8 cellular contexts compared by ENCODE assay signal in genomic region chr9:121299125-121299466, GRCh38. TPM values are rescaled to one million over a fixed set of nuclear protein-coding genes. Genes with fewer than 3 reads are reported as not detected.
DNase-seq lines count a peak whose midpoint lies in the region; ATAC-seq and TF ChIP-seq lines count a peak whose summit lies in the region.

No MANE protein-coding gene starts in this region.

- DNase-seq in H9 (no peak), hepatocyte (ENCODE audit: low spot score) (peak; percentile 43), A172 (ENCODE audit: low spot score) (no peak)
- no peak for DNase-seq in activated naive CD8-positive, alpha-beta T cell treated with anti-CD3 and anti-CD28 coated beads for 36 hours

- H3K4me2 ChIP-seq in H9 (ENCODE audit: insufficient read depth, insufficient read length, low read length) (peak overlapping the region; percentile 70), hepatocyte (peak overlapping the region; percentile 95)

- H3K4ac ChIP-seq in H9 (ENCODE audit: low read depth, low read length), result no peak overlapping the region

- H3K4me1 Mint-ChIP-seq in H9, result peaks cover 18 to 22% of the 10 kb centered on the region in 2 experiments
- H3K4me1 Mint-ChIP-seq in activated naive CD8-positive, alpha-beta T cell treated with anti-CD3 and anti-CD28 coated beads for 36 hours, result peaks cover 11% of the 10 kb centered on the region

- H3K56ac ChIP-seq in H9 (ENCODE audit: insufficient read length, low read depth, low read length), result no peak overlapping the region

- H3K27me3 Mint-ChIP-seq in H9 (ENCODE audit: low read depth), result peaks cover 96% of the 10 kb centered on the region
- peaks cover 15% of the 10 kb centered on the region for H3K27me3 Mint-ChIP-seq in activated naive CD8-positive, alpha-beta T cell treated with anti-CD3 and anti-CD28 coated beads for 36 hours

- H2BK12ac ChIP-seq in H9 (ENCODE audit: insufficient read length, low read depth, low read length), result no peak overlapping the region

- no peak overlapping the region for H4K8ac ChIP-seq in H9 (replicated peaks; ENCODE audit: insufficient read length, low read depth, low read length)

- H2BK120ac ChIP-seq in H9 (ENCODE audit: low read depth, low read length, poor library complexity, severe bottlenecking), result no peak overlapping the region

- H3K23ac ChIP-seq in H9 (ENCODE audit: insufficient read length, low read depth, low read length), result no peak overlapping the region

- H3K4me1 ChIP-seq in H9 (ENCODE audit: insufficient read depth, low read length) (peaks cover 6% of the 10 kb centered on the region; the same call in 1 of the 2 replicates), hepatocyte (ENCODE audit: insufficient read depth) (peaks cover 34% of the 10 kb centered on the region), skeletal muscle tissue (ENCODE audit: control insufficient read depth in 3 of 3, insufficient read depth in 3 of 3, low read length in 3 of 3) (peaks cover 82 to 90% (median 87%) of the 10 kb centered on the region in 3 donors)

- H2AFZ ChIP-seq in H9 (ENCODE audit: low read length) (no peak overlapping the region), hepatocyte (peak overlapping the region; percentile 7)

- no peak for ATAC-seq in HG03159 (IDR thresholded peaks at IDR 0.05; ENCODE audit: unreplicated experiment)
- no peak for ATAC-seq in HG03097 (IDR thresholded peaks at IDR 0.05; ENCODE audit: low FRiP score, unreplicated experiment)
- no peak for ATAC-seq in HG02840 (IDR thresholded peaks at IDR 0.05; ENCODE audit: low FRiP score, unreplicated experiment)

- no peak overlapping the region for H2BK5ac ChIP-seq in H9 (ENCODE audit: insufficient read length, low read length)

- H4K20me1 ChIP-seq in H9 (ENCODE audit: control insufficient read depth, insufficient read depth, insufficient read length) (no peaks in the 10 kb centered on the region), hepatocyte (ENCODE audit: insufficient read depth, poor library complexity, severe bottlenecking) (no peaks in the 10 kb centered on the region)

- H2AK5ac ChIP-seq in H9 (ENCODE audit: insufficient read length, low read length), result no peak overlapping the region

- no peak overlapping the region for H4K5ac ChIP-seq in H9 (ENCODE audit: insufficient read length, low read depth, low read length)

- H3K4me3 Mint-ChIP-seq in H9, result peak overlapping the region; percentile 37 to 67
- H3K4me3 Mint-ChIP-seq in activated naive CD8-positive, alpha-beta T cell treated with anti-CD3 and anti-CD28 coated beads for 36 hours, result peak overlapping the region; percentile 45

- H3T11ph ChIP-seq in H9 (ENCODE audit: low read length), result no peak overlapping the region

- peaks cover 0 to 4% (median 0%) of the 10 kb centered on the region in 3 experiments; a peak in 1 of 7 replicates for H3K36me3 Mint-ChIP-seq in H9 (ENCODE audit: insufficient read depth in 1 of 3, low read depth in 3 of 3)
- no peaks in the 10 kb centered on the region for H3K36me3 Mint-ChIP-seq in activated naive CD8-positive, alpha-beta T cell treated with anti-CD3 and anti-CD28 coated beads for 36 hours

- H3K27me3 ChIP-seq in H9 (ENCODE audit: insufficient read depth, low read length) (peaks cover 14% of the 10 kb centered on the region; the same call in 1 of the 2 replicates), hepatocyte (no peaks in the 10 kb centered on the region), skeletal muscle tissue (ENCODE audit: control insufficient read depth in 3 of 3, insufficient read depth in 3 of 3, low read length in 3 of 3) (no peaks in the 10 kb centered on the region)

- H2BK15ac ChIP-seq in H9 (ENCODE audit: low read depth, low read length), result no peak overlapping the region

- H3K9me3 ChIP-seq in H9 (ENCODE audit: control insufficient read depth, low read depth, low read length), result no peaks in the 10 kb centered on the region
- no peaks in the 10 kb centered on the region for H3K9me3 ChIP-seq in hepatocyte (ENCODE audit: low read depth)
- H3K9me3 ChIP-seq in skeletal muscle tissue (ENCODE audit: control insufficient read depth in 3 of 3, low read length in 3 of 3), result no peaks in the 10 kb centered on the region

- H3K36me3 ChIP-seq in hepatocyte (replicated peaks; ENCODE audit: insufficient read depth, low read depth), result no peaks in the 10 kb centered on the region
- peaks cover 23 to 24% (median 23%) of the 10 kb centered on the region in 3 donors for H3K36me3 ChIP-seq in skeletal muscle tissue (ENCODE audit: control insufficient read depth in 3 of 3, insufficient read depth in 3 of 3, low read length in 3 of 3)

- H4K91ac ChIP-seq in H9 (ENCODE audit: insufficient read length, low read depth, low read length), result no peak overlapping the region

- TF ChIP-seq CTCF in H9 (conservative IDR thresholded peaks at IDR 0.05), result no peak
- TF ChIP-seq CTCF in hepatocyte (IDR thresholded peaks at IDR 0.05; ENCODE audit: poor library complexity), result no peak

- no peaks in the 10 kb centered on the region for H3K9me2 ChIP-seq in hepatocyte (replicated peaks; ENCODE audit: insufficient read depth)

- H2BK20ac ChIP-seq in H9 (ENCODE audit: low read depth, low read length, poor library complexity, severe bottlenecking), result no peak overlapping the region

- no CpG with 5 or more reads among the region's 12 CpGs for WGBS in H9 (ENCODE audit: extremely low coverage, insufficient read length, low lambda C conversion rate)
- WGBS in hepatocyte (ENCODE audit: low lambda C conversion rate, missing lambda C conversion rate), result 40% methylated on average over 12 of the region's 12 CpGs

- H3K18ac ChIP-seq in H9 (ENCODE audit: insufficient read length, low read depth, low read length), result no peak overlapping the region

- H3K4me3 ChIP-seq in hepatocyte, result peak overlapping the region; percentile 24
- H3K4me3 ChIP-seq in skeletal muscle tissue (ENCODE audit: low read length in 3 of 3), result peak overlapping the region; percentile 64 to 77 (median 66)

- no peak overlapping the region for H3K14ac ChIP-seq in H9 (ENCODE audit: insufficient read depth, low read length)

- H3K79me2 ChIP-seq in H9 (ENCODE audit: insufficient read depth, low read length) (no peaks in the 10 kb centered on the region), hepatocyte (peaks cover 14% of the 10 kb centered on the region)

- no peak overlapping the region for H3K9ac ChIP-seq in H9 (ENCODE audit: extremely low read depth, insufficient read length, low read length)
- peak overlapping the region; percentile 62 to 85 (median 79) for H3K9ac ChIP-seq in skeletal muscle tissue (ENCODE audit: low read depth in 1 of 3, low read length in 3 of 3)

- no peaks in the 10 kb centered on the region; a peak in 1 of 5 replicates for H3K9me3 Mint-ChIP-seq in H9
- H3K9me3 Mint-ChIP-seq in activated naive CD8-positive, alpha-beta T cell treated with anti-CD3 and anti-CD28 coated beads for 36 hours, result no peaks in the 10 kb centered on the region

- no peaks in the 10 kb centered on the region for H3K79me1 ChIP-seq in H9 (ENCODE audit: insufficient read depth, low read depth, low read length, poor library complexity, severe bottlenecking)

- H3K23me2 ChIP-seq in H9 (ENCODE audit: insufficient read length, low read depth, low read length, poor library complexity, severe bottlenecking), result peaks cover 4% of the 10 kb centered on the region

- H3K27ac Mint-ChIP-seq in H9, result no peak overlapping the region; a peak in 1 of 7 replicates
- no peak overlapping the region for H3K27ac Mint-ChIP-seq in activated naive CD8-positive, alpha-beta T cell treated with anti-CD3 and anti-CD28 coated beads for 36 hours

- H3K27ac ChIP-seq in H9 (ENCODE audit: insufficient read length, low read depth, low read length) (no peak overlapping the region), hepatocyte (peak overlapping the region; percentile 75), skeletal muscle tissue (ENCODE audit: low read depth, low read length) (peak overlapping the region; percentile 80)

RNA-seq across cellular contexts. Expression of gene GSN, which starts 31.1 kb away (rescaled TPM):
- total RNA-seq in H9 (2021), result 12.9 and 14.9 TPM in 2 replicates
- 1 to 10 TPM; 1.7 to 1.8 TPM for total RNA-seq in activated naive CD8-positive, alpha-beta T cell treated with anti-CD3 and anti-CD28 coated beads for 36 hours
- 369 and 396 TPM in 2 replicates for total RNA-seq in hepatocyte
- 321 and 404 TPM in 2 replicates for polyA plus RNA-seq in hepatocyte
- 342 TPM for total RNA-seq in skeletal muscle tissue
- 162 and 164 TPM in 2 replicates for total RNA-seq in A172 (2014; rRNA removed; shearing (Covaris generic))

Comparison
In these comparisons a context has a peak if more than half of its experiments do, and no peak if none do; other contexts are left out.
1. RNA of gene GSN, which starts 31.1 kb away (total RNA-seq): 369 to 396 TPM in hepatocyte, 342 TPM in skeletal muscle tissue (single experiment) and 162 to 164 TPM in A172; 12.9 to 14.9 TPM in H9 and 1.7 to 1.8 TPM in activated naive CD8-positive, alpha-beta T cell treated with anti-CD3 and anti-CD28 coated beads for 36 hours; every median in the first group is over 10 times any median in the second.